Comparison of ENCODE assay signal across 17 cellular contexts in genomic region chr17:62755139-62755851, GRCh38. TPM values are rescaled to one million over a fixed set of nuclear protein-coding genes. Genes with fewer than 3 reads are reported as not detected.
DNase-seq lines count a peak whose midpoint lies in the region; ATAC-seq and TF ChIP-seq lines count a peak whose summit lies in the region.
"Had no signal": no experiment of that assay in that cellular context is flagged by ENCODE, and none has a peak within 500 bp of the region (broad histone marks: within the 10 kb centered on the region; RNA-seq: fewer than 3 reads in every experiment).

No MANE protein-coding gene starts in this region.

- no peak for ATAC-seq in HG02642 (IDR thresholded peaks at IDR 0.05; ENCODE audit: poor library complexity, unreplicated experiment)
- ATAC-seq: foreskin keratinocyte, left lung had no signal

- TF ChIP-seq CTCF in AG10803 (conservative IDR thresholded peaks at IDR 0.05; ENCODE audit: low read length) (peak; percentile 17; the same call in 1 of the 2 replicates), mesothelial cell of epicardium (IDR thresholded peaks at IDR 0.05; ENCODE audit: unreplicated experiment) (no peak)

- peaks cover 30% of the 10 kb centered on the region for H3K27me3 Mint-ChIP-seq in mesothelial cell of epicardium (ENCODE audit: low read depth)

- peak overlapping the region; percentile 73 for H3K27ac Mint-ChIP-seq in mesothelial cell of epicardium
- H3K27ac Mint-ChIP-seq: activated CD4-positive, alpha-beta T cell treated with anti-CD3 and anti-CD28 coated beads, Interleukin-2, amount 10 ng/mL, durations not matched to agents 24 days and 14 days had no signal

- H3K27me3 ChIP-seq in H7 (ENCODE audit: control insufficient read depth, insufficient read depth, low read length): no peaks in the 10 kb centered on the region; the same call in 1 of the 2 replicates
- H3K27me3 ChIP-seq: foreskin keratinocyte, left lung had no signal

- peaks cover 56% of the 10 kb centered on the region for H3K4me1 Mint-ChIP-seq in mesothelial cell of epicardium
- H3K4me1 Mint-ChIP-seq: activated CD4-positive, alpha-beta T cell treated with anti-CD3 and anti-CD28 coated beads, Interleukin-2, amount 10 ng/mL, durations not matched to agents 24 days and 14 days had no signal

- no peaks in the 10 kb centered on the region for H3K9me3 Mint-ChIP-seq in mesothelial cell of epicardium
- H3K9me3 Mint-ChIP-seq: activated CD4-positive, alpha-beta T cell treated with anti-CD3 and anti-CD28 coated beads, Interleukin-2, amount 10 ng/mL, durations not matched to agents 24 days and 14 days had no signal

- no peak overlapping the region for H3K4me3 ChIP-seq in AG10803 (ENCODE audit: low read length)
- no peak overlapping the region for H3K4me3 ChIP-seq in H7 (ENCODE audit: insufficient read depth, low read depth, low read length)
- H3K4me3 ChIP-seq: coronary artery, left lung had no signal

- no peak overlapping the region for H3K4me3 Mint-ChIP-seq in mesothelial cell of epicardium
- H3K4me3 Mint-ChIP-seq: activated CD4-positive, alpha-beta T cell treated with anti-CD3 and anti-CD28 coated beads, Interleukin-2, amount 10 ng/mL, durations not matched to agents 24 days and 14 days had no signal

- H3K36me3 ChIP-seq in H7 (replicated peaks; ENCODE audit: control insufficient read depth, insufficient read depth, low read length): no peaks in the 10 kb centered on the region
- H3K36me3 ChIP-seq: left lung had no signal

- H3K36me3 Mint-ChIP-seq in mesothelial cell of epicardium: no peaks in the 10 kb centered on the region

- no peak for DNase-seq in AG10803 (ENCODE audit: low read depth)
- DNase-seq in H7: peak; percentile 51
- peak; percentile 45 for DNase-seq in cerebellar cortex (ENCODE audit: low spot score)
- no peak for DNase-seq in mesothelial cell of epicardium (ENCODE audit: low spot score in 2 of 2, unreplicated experiment in 2 of 2)
- no peak for DNase-seq in NK-92 treated with Interleukin-12 subunit alpha and Interleukin-12 subunit beta, amount 100 ng/mL, for 24 hours (lab: John Stamatoyannopoulos, UW)
- no peak for DNase-seq in GM19238 (ENCODE audit: insufficient read length, low spot score)
- DNase-seq in hypothalamus (lab: John Stamatoyannopoulos, UW): no peak
- DNase-seq: activated CD4-positive, alpha-beta T cell treated with anti-CD3 and anti-CD28 coated beads, Interleukin-2, amount 10 ng/mL, durations not matched to agents 24 days and 14 days; anterior cingulate cortex; Caco-2; foreskin keratinocyte; left lung; NCI-H1417 treated with DMSO at 0.1 percent for 48 hours had no signal

RNA-seq across cellular contexts. Expression of gene MARCHF10, which starts 52.8 kb away (rescaled TPM):
- total RNA-seq in H7 (2014; rRNA removed; shearing (Covaris generic)): 0.03 and 0.41 TPM in 2 replicates
- total RNA-seq in mesothelial cell of epicardium: 0.18 to 1.1 TPM (median 0.53 TPM) in 3 replicates
- total RNA-seq: activated CD4-positive, alpha-beta T cell treated with anti-CD3 and anti-CD28 coated beads, Interleukin-2, amount 10 ng/mL, durations not matched to agents 24 days and 14 days; Caco-2; foreskin keratinocyte; osteocyte; RPMI7951 had no signal

Comparison
In these comparisons a context has a peak if more than half of its experiments do, and no peak if none do; other contexts are left out.
1. DNase-seq: peak in H7 (single experiment) and cerebellar cortex (single experiment); none in AG10803 (single experiment), mesothelial cell of epicardium (0 of 2), NK-92 treated with Interleukin-12 subunit alpha and Interleukin-12 subunit beta, amount 100 ng/mL, for 24 hours (single experiment), GM19238 (single experiment) and hypothalamus (0 of 51).